Comparison of ENCODE assay signal across 20 cellular contexts in the genomic region with DNA sequence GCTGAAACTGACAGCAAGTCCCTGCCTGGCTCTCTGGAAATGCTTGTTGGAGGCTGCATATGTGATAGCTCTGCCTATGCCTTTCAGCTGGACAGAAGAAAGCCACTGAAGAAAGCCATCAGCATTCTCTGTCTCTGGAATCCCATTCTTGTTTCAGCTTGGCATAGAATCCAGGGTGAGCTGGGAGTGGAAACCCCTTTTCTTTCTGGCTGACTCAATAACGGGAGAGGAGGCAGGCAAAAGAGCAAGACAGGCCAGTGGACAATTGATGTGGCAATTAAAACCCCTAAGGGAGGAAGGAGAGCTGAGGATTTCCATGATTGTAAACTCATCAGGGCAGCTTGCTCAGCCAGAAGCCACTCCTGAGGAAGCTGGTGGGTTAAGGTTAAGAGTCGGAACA.
DNase-seq lines count a peak whose midpoint lies in the region; ATAC-seq, FAIRE-seq and TF ChIP-seq lines count a peak whose summit lies in the region.
"Had no signal": no experiment of that assay in that cellular context is flagged by ENCODE, and none has a peak within 500 bp of the region (broad histone marks: within the 10 kb centered on the region; RNA-seq: fewer than 3 reads in every experiment).

No MANE protein-coding gene starts in this region.

- no peak for TF ChIP-seq POLR2A in HepG2 (IDR thresholded peaks at IDR 0.05; ENCODE audit: insufficient read depth in 1 of 2, low read depth in 2 of 2, low read length in 2 of 2)

- H4K20me1 ChIP-seq in GM23248 (ENCODE audit: insufficient read depth) (no peaks in the 10 kb centered on the region), astrocyte (ENCODE audit: insufficient read depth, low read length) (no peaks in the 10 kb centered on the region), neural progenitor cell (ENCODE audit: low read depth) (no peaks in the 10 kb centered on the region), HepG2 (ENCODE audit: insufficient read depth, low read length) (no peaks in the 10 kb centered on the region)

- TF ChIP-seq CTCF in AG10803 (conservative IDR thresholded peaks at IDR 0.05; ENCODE audit: low read length) = no peak
- no peak for TF ChIP-seq CTCF in astrocyte (IDR thresholded peaks at IDR 0.05; ENCODE audit: insufficient read depth, low read depth, low read length)
- no peak for TF ChIP-seq CTCF in neural progenitor cell (IDR thresholded peaks at IDR 0.05)
- TF ChIP-seq CTCF in HepG2 (CRISPR knock-in tag; IDR thresholded peaks at IDR 0.05) = no peak

- CTCF ChIA-PET in HepG2 (lab: Yijun Ruan, JAX; ENCODE audit: low intra/inter-chr PET ratio, low total read pairs) = no interaction called here

- POLR2A ChIA-PET in HepG2 (lab: Yijun Ruan, JAX) = no interaction called here

- peaks cover 5% of the 10 kb centered on the region for H3K9me3 Mint-ChIP-seq in astrocyte (ENCODE audit: unreplicated experiment)
- H3K9me3 Mint-ChIP-seq in neural progenitor cell = peaks cover 3% of the 10 kb centered on the region
- H3K9me3 Mint-ChIP-seq: CD8-positive, alpha-beta memory T cell had no signal

- no peaks in the 10 kb centered on the region for H3K79me2 ChIP-seq in GM23248 (ENCODE audit: insufficient read depth)
- no peaks in the 10 kb centered on the region for H3K79me2 ChIP-seq in astrocyte (ENCODE audit: insufficient read depth, low read length)
- no peaks in the 10 kb centered on the region for H3K79me2 ChIP-seq in neural progenitor cell (ENCODE audit: low read depth)
- H3K79me2 ChIP-seq in HepG2 (ENCODE audit: insufficient read depth, low read length) = no peaks in the 10 kb centered on the region

- in situ Hi-C loops in GM23248 (cut with MboI) (loop anchor here (25.0 kb wide), 1 partner anchor 514 kb away; no protein-coding TSS in a partner anchor), HepG2 (cut with HindIII; ENCODE audit: extremely low pct_ligation_motif_present, low pct_unique_long_range_greater_than_20kb) (no loop called here)

- BruUV-seq in HepG2 (replicated peaks; lab: Mats Ljungman, UMichigan) = no TSS peak

- TF ChIP-seq RAD21 in HepG2 (CRISPR knock-in tag; IDR thresholded peaks at IDR 0.05) = no peak

- no peaks in the 10 kb centered on the region for H3K9me3 ChIP-seq in GM23248 (ENCODE audit: low read depth)
- no peaks in the 10 kb centered on the region for H3K9me3 ChIP-seq in astrocyte (ENCODE audit: insufficient read depth, low read depth, low read length)
- no peaks in the 10 kb centered on the region for H3K9me3 ChIP-seq in neural progenitor cell (ENCODE audit: low read depth)
- H3K9me3 ChIP-seq in HepG2 (ENCODE audit: low read length) = no peaks in the 10 kb centered on the region
- H3K9me3 ChIP-seq: BE2C, SJSA1 had no signal

- no peak overlapping the region for H3K4me2 ChIP-seq in GM23248 (ENCODE audit: unreplicated experiment)
- H3K4me2 ChIP-seq in astrocyte (ENCODE audit: low read length) = no peak overlapping the region
- peak overlapping the region; percentile 21 for H3K4me2 ChIP-seq in neural progenitor cell
- no peak overlapping the region for H3K4me2 ChIP-seq in HepG2 (ENCODE audit: low read depth, low read length)

- H3K9ac ChIP-seq in GM23248 (no peak overlapping the region), astrocyte (ENCODE audit: low read length) (no peak overlapping the region), neural progenitor cell (no peak overlapping the region), HepG2 (ENCODE audit: insufficient read depth, low read depth, low read length) (no peak overlapping the region)

- H3K36me3 ChIP-seq in GM23248 (ENCODE audit: low read depth) = no peaks in the 10 kb centered on the region
- no peaks in the 10 kb centered on the region for H3K36me3 ChIP-seq in astrocyte (ENCODE audit: insufficient read depth, low read length)
- no peaks in the 10 kb centered on the region for H3K36me3 ChIP-seq in neural progenitor cell
- no peaks in the 10 kb centered on the region for H3K36me3 ChIP-seq in HepG2 (replicated peaks in 1 of 2; ENCODE audit: control insufficient read depth in 1 of 2, insufficient read depth in 2 of 2, low read length in 2 of 2)
- H3K36me3 ChIP-seq: BE2C, SJSA1 had no signal

- no peaks in the 10 kb centered on the region for H3K9me2 ChIP-seq in GM23248 (ENCODE audit: insufficient read depth)

- H3F3A ChIP-seq in GM23248 (ENCODE audit: insufficient read depth) (peaks cover 10% of the 10 kb centered on the region), neural progenitor cell (ENCODE audit: low read depth) (peaks cover 11% of the 10 kb centered on the region)

- H3K27ac ChIP-seq in GM23248 = no peak overlapping the region
- no peak overlapping the region for H3K27ac ChIP-seq in astrocyte (ENCODE audit: low read depth, low read length)
- H3K27ac ChIP-seq in neural progenitor cell = no peak overlapping the region
- no peak overlapping the region for H3K27ac ChIP-seq in HepG2 (ENCODE audit: extremely low read length, insufficient read depth, low read length)
- H3K27ac ChIP-seq: HL-60, SJSA1 had no signal

- TF ChIP-seq EP300 in HepG2 (IDR thresholded peaks at IDR 0.05; ENCODE audit: low read depth in 2 of 2, low read length in 2 of 2) (no peak), HepG2 (CRISPR knock-in tag; IDR thresholded peaks at IDR 0.05; ENCODE audit: borderline replicate concordance) (no peak)

- DNase-seq in AG10803 (ENCODE audit: low read depth) (peak; percentile 9), GM23248 (peak; percentile 5), astrocyte (ENCODE audit: low read depth) (peak; percentile 15), neural progenitor cell (ENCODE audit: low spot score) (peak; percentile 63), GM19239 (ENCODE audit: insufficient read length, low spot score) (no peak), HepG2 (ENCODE audit: low spot score) (no peak), left cardiac atrium (no peak)
- DNase-seq: BE2C; CD8-positive, alpha-beta memory T cell; Karpas-422; NCI-H1436 treated with DMSO at 0.1 percent for 48 hours; NCI-H187 treated with DMSO at 0.1 percent for 48 hours; NCI-H774; NK-92 treated with Interleukin-12 subunit alpha and Interleukin-12 subunit beta, amount 100 ng/mL, for 24 hours; PC-3 had no signal

- H3K4me1 Mint-ChIP-seq in astrocyte (ENCODE audit: low read depth, unreplicated experiment) (peaks cover 10% of the 10 kb centered on the region), neural progenitor cell (peaks cover 5% of the 10 kb centered on the region)

- H2AFZ ChIP-seq in GM23248 = no peak overlapping the region
- H2AFZ ChIP-seq in astrocyte (ENCODE audit: low read depth, low read length) = no peak overlapping the region
- no peak overlapping the region for H2AFZ ChIP-seq in neural progenitor cell (replicated peaks)
- H2AFZ ChIP-seq in HepG2 (ENCODE audit: low read length) = no peak overlapping the region

- H3K36me3 Mint-ChIP-seq in astrocyte (ENCODE audit: low read depth, unreplicated experiment) = no peaks in the 10 kb centered on the region
- H3K36me3 Mint-ChIP-seq in neural progenitor cell = no peaks in the 10 kb centered on the region
- H3K36me3 Mint-ChIP-seq: CD8-positive, alpha-beta memory T cell had no signal

- H3K4me3 ChIP-seq in AG10803 (ENCODE audit: low read length) (no peak overlapping the region), GM23248 (no peak overlapping the region), astrocyte (ENCODE audit: insufficient read depth, low read depth, low read length) (no peak overlapping the region), neural progenitor cell (no peak overlapping the region), HepG2 (replicated peaks in 1 of 3; ENCODE audit: insufficient read depth in 1 of 3, low read depth in 2 of 3, low read length in 3 of 3) (no peak overlapping the region)
- H3K4me3 ChIP-seq: SJSA1 had no signal

- H3K4me3 Mint-ChIP-seq in astrocyte (ENCODE audit: unreplicated experiment) = no peak overlapping the region
- H3K4me3 Mint-ChIP-seq in neural progenitor cell = no peak overlapping the region
- H3K4me3 Mint-ChIP-seq: CD14-positive monocyte; CD8-positive, alpha-beta memory T cell had no signal

- no peak for ATAC-seq in HepG2
- no peak for ATAC-seq in left cardiac atrium
- ATAC-seq in HG02763 (IDR thresholded peaks at IDR 0.05; ENCODE audit: unreplicated experiment) = no peak
- ATAC-seq: PC-3 had no signal

- H3K27me3 Mint-ChIP-seq in astrocyte (ENCODE audit: low read depth, unreplicated experiment) = peaks cover 20% of the 10 kb centered on the region
- peaks cover 3% of the 10 kb centered on the region for H3K27me3 Mint-ChIP-seq in neural progenitor cell (ENCODE audit: insufficient read depth, low read depth)

- H3K4me1 ChIP-seq in GM23248 (ENCODE audit: insufficient read depth) (peaks cover 30% of the 10 kb centered on the region), astrocyte (ENCODE audit: insufficient read depth, low read length) (peaks cover 11% of the 10 kb centered on the region), neural progenitor cell (peaks cover 11% of the 10 kb centered on the region), HepG2 (ENCODE audit: insufficient read depth, low read length) (no peaks in the 10 kb centered on the region)
- H3K4me1 ChIP-seq: BE2C, SJSA1 had no signal

- H3K27me3 ChIP-seq in GM23248 (replicated peaks; ENCODE audit: insufficient read depth) = no peaks in the 10 kb centered on the region; the same call in none of the 2 replicates
- H3K27me3 ChIP-seq in astrocyte (ENCODE audit: insufficient read depth, low read length) = no peaks in the 10 kb centered on the region
- no peaks in the 10 kb centered on the region for H3K27me3 ChIP-seq in neural progenitor cell
- peaks cover 0 to 11% of the 10 kb centered on the region in 2 experiments; a peak in 4 of 5 replicates for H3K27me3 ChIP-seq in HepG2 (ENCODE audit: control insufficient read depth in 1 of 2, insufficient read depth in 2 of 2, low read length in 2 of 2)
- H3K27me3 ChIP-seq: BE2C had no signal

- FAIRE-seq in astrocyte (lab: Jason Lieb, UNC) (no peak), GM19239 (lab: Jason Lieb, UNC) (no peak), HepG2 (lab: Jason Lieb, UNC) (no peak)
- FAIRE-seq: H54 had no signal

- no peak overlapping the region for H3K27ac Mint-ChIP-seq in astrocyte (ENCODE audit: unreplicated experiment)
- no peak overlapping the region for H3K27ac Mint-ChIP-seq in neural progenitor cell

- intact Hi-C loops in HepG2 (cut with micrococcal nuclease; ENCODE audit: unreplicated experiment) = no loop called here
- intact Hi-C loops in left cardiac atrium (cut with DNase I) = no loop called here

- 61 to 67% methylated on average over 2 of the region's 2 CpGs for WGBS in GM23248 (ENCODE audit: low coverage in 1 of 2, low lambda C conversion rate in 2 of 2, missing lambda C conversion rate in 2 of 2), 2 experiments
- 0% methylated on average over 2 of the region's 2 CpGs for WGBS in HepG2 (ENCODE audit: low lambda C conversion rate)

TF ChIP-seq in HepG2, 621 proteins besides CTCF, POLR2A, EP300 and RAD21 (continues in another document):
- TF ChIP-seq, protein P1, sequence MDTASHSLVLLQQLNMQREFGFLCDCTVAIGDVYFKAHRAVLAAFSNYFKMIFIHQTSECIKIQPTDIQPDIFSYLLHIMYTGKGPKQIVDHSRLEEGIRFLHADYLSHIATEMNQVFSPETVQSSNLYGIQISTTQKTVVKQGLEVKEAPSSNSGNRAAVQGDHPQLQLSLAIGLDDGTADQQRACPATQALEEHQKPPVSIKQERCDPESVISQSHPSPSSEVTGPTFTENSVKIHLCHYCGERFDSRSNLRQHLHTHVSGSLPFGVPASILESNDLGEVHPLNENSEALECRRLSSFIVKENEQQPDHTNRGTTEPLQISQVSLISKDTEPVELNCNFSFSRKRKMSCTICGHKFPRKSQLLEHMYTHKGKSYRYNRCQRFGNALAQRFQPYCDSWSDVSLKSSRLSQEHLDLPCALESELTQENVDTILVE (CRISPR knock-in tag; IDR thresholded peaks at IDR 0.05) = no peak
- no peak for TF ChIP-seq SMARCE1 (IDR thresholded peaks at IDR 0.05; ENCODE audit: borderline replicate concordance)

Comparison
In these comparisons a context has a peak if more than half of its experiments do, and no peak if none do; other contexts are left out.
1. DNase-seq: peak in AG10803 (single experiment), GM23248 (single experiment), astrocyte (single experiment) and neural progenitor cell (single experiment); none in GM19239 (single experiment), HepG2 (single experiment) and left cardiac atrium (single experiment).